15 cellular contexts compared by ENCODE assay signal in genomic region chr6:111938710-111939109, GRCh38.
DNase-seq lines count a peak whose midpoint lies in the region; ATAC-seq and TF ChIP-seq lines count a peak whose summit lies in the region.
"Had no signal": no experiment of that assay in that cellular context is flagged by ENCODE, and none has a peak within 500 bp of the region (broad histone marks: within the 10 kb centered on the region; RNA-seq: fewer than 3 reads in every experiment).

No MANE protein-coding gene starts in this region.

- H3K4me3 ChIP-seq in HCT116 (replicated peaks in 1 of 2; ENCODE audit: low read depth in 1 of 2, low read length in 2 of 2) (no peak overlapping the region), RWPE2 (ENCODE audit: severe bottlenecking) (no peak overlapping the region)
- H3K4me3 ChIP-seq: BLaER1 treated with 17β-estradiol and CSF1 and Interleukin-3, amounts not matched to agents 10 nM and 100 nM; upper lobe of left lung had no signal

- no peaks in the 10 kb centered on the region for H3K9me2 ChIP-seq in HCT116 (ENCODE audit: insufficient read depth)

- no peak for TF ChIP-seq RAD21 in HCT116 (IDR thresholded peaks at IDR 0.05; ENCODE audit: low read depth)

- TF ChIP-seq CTCF in HCT116 (IDR thresholded peaks at IDR 0.05 in 2 of 3, conservative IDR thresholded peaks at IDR 0.05 in 1 of 3; ENCODE audit: borderline replicate concordance in 1 of 3, insufficient read depth in 1 of 3, low read depth in 2 of 3, low read length in 2 of 3) = no peak
- TF ChIP-seq CTCF in RWPE2 (IDR thresholded peaks at IDR 0.05; ENCODE audit: poor library complexity, severe bottlenecking) = no peak

- CTCF ChIA-PET in HCT116 (lab: Charles Lee) = no interaction called here

- no peak; the same call in 1 of the 2 replicates for ATAC-seq in HCT116
- peak; percentile 90 for ATAC-seq in RWPE2 (ENCODE audit: low read depth)
- no peak for ATAC-seq in GM18511 (IDR thresholded peaks at IDR 0.05; ENCODE audit: unreplicated experiment)

- no peak for TF ChIP-seq POLR2A in HCT116 (IDR thresholded peaks at IDR 0.05; ENCODE audit: borderline replicate concordance, extremely low read depth, insufficient read depth, insufficient read length)

- no peak overlapping the region for H3K9ac ChIP-seq in HCT116 (ENCODE audit: low read length)
- H3K9ac ChIP-seq: BLaER1 treated with 17β-estradiol and CSF1 and Interleukin-3, amounts not matched to agents 10 nM and 100 nM had no signal

- peaks cover 5 to 6% of the 10 kb centered on the region in 2 experiments; a peak in 2 of 4 replicates for H3K4me1 ChIP-seq in HCT116 (ENCODE audit: control insufficient read depth in 1 of 2, insufficient read depth in 2 of 2, low read length in 2 of 2)
- H3K4me1 ChIP-seq in RWPE2 (ENCODE audit: insufficient read depth, poor library complexity, severe bottlenecking) = peaks cover 6% of the 10 kb centered on the region
- H3K4me1 ChIP-seq: upper lobe of left lung had no signal

- intact Hi-C loops in HCT116 (cut with micrococcal nuclease) = no loop called here

- BruUV-seq in HCT116 (replicated peaks; lab: Mats Ljungman, UMichigan) = no TSS peak

- DNase-seq in AG08395 (ENCODE audit: low spot score) (peak; percentile 35), HCT116 (ENCODE audit: low read depth, low spot score) (no peak), RWPE2 (ENCODE audit: low spot score) (no peak), fibroblast of peridontal ligament (ENCODE audit: extremely low read depth) (peak; percentile 85), NCI-H82 treated with DMSO at 0.1 percent for 48 hours (lab: John Stamatoyannopoulos, UW; ENCODE audit: unreplicated experiment) (no peak), mesenteric fat pad (ENCODE audit: low spot score) (no peak), SK-N-DZ (ENCODE audit: low spot score) (no peak)
- DNase-seq: activated CD4-positive, alpha-beta memory T cell treated with anti-CD3 and anti-CD28 coated beads for 36 hours; activated naive CD4-positive, alpha-beta T cell treated with anti-CD3 and anti-CD28 coated beads, Interleukin-2, amount 10 ng/mL, durations not matched to agents 7 days and 5 days; Karpas-422; NK-92 treated with Interleukin-12 subunit alpha and Interleukin-12 subunit beta, amount 100 ng/mL, for 24 hours; retina; upper lobe of left lung had no signal

- no peaks in the 10 kb centered on the region for H4K20me1 ChIP-seq in HCT116 (ENCODE audit: insufficient read depth)
- H4K20me1 ChIP-seq: BLaER1 treated with 17β-estradiol and CSF1 and Interleukin-3, amounts not matched to agents 10 nM and 100 nM had no signal

- RAD21 ChIA-PET in HCT116 (lab: Charles Lee; ENCODE audit: low non-redundant PET in 1 of 2, low total read pairs in 2 of 2, uncharacterized antibody in 2 of 2, unreplicated experiment in 2 of 2) = no interaction called here

- H3K36me3 ChIP-seq in HCT116 (ENCODE audit: control insufficient read depth in 1 of 2, insufficient read depth in 2 of 2, low read length in 2 of 2) = no peaks in the 10 kb centered on the region
- no peaks in the 10 kb centered on the region for H3K36me3 ChIP-seq in RWPE2 (ENCODE audit: low read depth)
- H3K36me3 ChIP-seq: BLaER1 treated with 17β-estradiol and CSF1 and Interleukin-3, amounts not matched to agents 10 nM and 100 nM; upper lobe of left lung had no signal

- H3K4me2 ChIP-seq in HCT116 (ENCODE audit: low read length) = 0 out of 2 replicates have a peak overlapping the region, but pooled peaks have one; percentile 10
- H3K4me2 ChIP-seq: BLaER1 treated with 17β-estradiol and CSF1 and Interleukin-3, amounts not matched to agents 10 nM and 100 nM had no signal

- H3K27me3 ChIP-seq in HCT116 (ENCODE audit: insufficient read depth, low read length) (no peaks in the 10 kb centered on the region), RWPE2 (ENCODE audit: insufficient read depth, poor library complexity, severe bottlenecking) (no peaks in the 10 kb centered on the region)
- H3K27me3 ChIP-seq: BLaER1 treated with 17β-estradiol and CSF1 and Interleukin-3, amounts not matched to agents 10 nM and 100 nM; upper lobe of left lung had no signal

- no peaks in the 10 kb centered on the region for H3K79me2 ChIP-seq in HCT116 (ENCODE audit: insufficient read depth, low read length)

- POLR2A ChIA-PET in HCT116 (lab: Charles Lee) = no interaction called here

- H3K27ac ChIP-seq in HCT116 (ENCODE audit: low read depth, low read length) (no peak overlapping the region), RWPE2 (ENCODE audit: poor library complexity, severe bottlenecking) (peak overlapping the region; percentile 12)
- H3K27ac ChIP-seq: BLaER1 treated with 17β-estradiol and CSF1 and Interleukin-3, amounts not matched to agents 10 nM and 100 nM; upper lobe of left lung had no signal

- H2AFZ ChIP-seq in HCT116 (ENCODE audit: low read depth, low read length, poor library complexity, severe bottlenecking) = no peak overlapping the region

- H3K9me3 ChIP-seq in HCT116 (ENCODE audit: control insufficient read depth in 1 of 2, insufficient read depth in 1 of 2, low read depth in 1 of 2, low read length in 2 of 2) (no peaks in the 10 kb centered on the region), RWPE2 (ENCODE audit: severe bottlenecking) (no peaks in the 10 kb centered on the region)

TF ChIP-seq in HCT116, 20 proteins besides CTCF, POLR2A, EP300 and RAD21:
- TF ChIP-seq, protein P1, sequence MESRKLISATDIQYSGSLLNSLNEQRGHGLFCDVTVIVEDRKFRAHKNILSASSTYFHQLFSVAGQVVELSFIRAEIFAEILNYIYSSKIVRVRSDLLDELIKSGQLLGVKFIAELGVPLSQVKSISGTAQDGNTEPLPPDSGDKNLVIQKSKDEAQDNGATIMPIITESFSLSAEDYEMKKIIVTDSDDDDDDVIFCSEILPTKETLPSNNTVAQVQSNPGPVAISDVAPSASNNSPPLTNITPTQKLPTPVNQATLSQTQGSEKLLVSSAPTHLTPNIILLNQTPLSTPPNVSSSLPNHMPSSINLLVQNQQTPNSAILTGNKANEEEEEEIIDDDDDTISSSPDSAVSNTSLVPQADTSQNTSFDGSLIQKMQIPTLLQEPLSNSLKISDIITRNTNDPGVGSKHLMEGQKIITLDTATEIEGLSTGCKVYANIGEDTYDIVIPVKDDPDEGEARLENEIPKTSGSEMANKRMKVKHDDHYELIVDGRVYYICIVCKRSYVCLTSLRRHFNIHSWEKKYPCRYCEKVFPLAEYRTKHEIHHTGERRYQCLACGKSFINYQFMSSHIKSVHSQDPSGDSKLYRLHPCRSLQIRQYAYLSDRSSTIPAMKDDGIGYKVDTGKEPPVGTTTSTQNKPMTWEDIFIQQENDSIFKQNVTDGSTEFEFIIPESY (IDR thresholded peaks at IDR 0.05; ENCODE audit: extremely low read depth, insufficient replicate concordance, low read length) = no peak

Comparison
In these comparisons a context has a peak if more than half of its experiments do, and no peak if none do; other contexts are left out.
1. DNase-seq: peak in AG08395 (single experiment) and fibroblast of peridontal ligament (single experiment); none in HCT116 (single experiment), RWPE2 (single experiment), NCI-H82 treated with DMSO at 0.1 percent for 48 hours (single experiment), mesenteric fat pad (single experiment) and SK-N-DZ (single experiment).